In genomic region chr7:23109470-23109869, GRCh38 we compare ENCODE assay signal across 26 cellular contexts. TPM values are rescaled to one million over a fixed set of nuclear protein-coding genes. Genes with fewer than 3 reads are reported as not detected.
DNase-seq lines count a peak whose midpoint lies in the region; ATAC-seq, FAIRE-seq and TF ChIP-seq lines count a peak whose summit lies in the region.
"Had no signal": no experiment of that assay in that cellular context is flagged by ENCODE, and none has a peak within 500 bp of the region (broad histone marks: within the 10 kb centered on the region; RNA-seq: fewer than 3 reads in every experiment).

No MANE protein-coding gene starts in this region.

- TF ChIP-seq EP300 in K562 (IDR thresholded peaks at IDR 0.05; ENCODE audit: low read length): no peak

- no peaks in the 10 kb centered on the region for H4K20me1 ChIP-seq in K562 (replicated peaks; ENCODE audit: control insufficient read depth, insufficient read depth, low read length)
- H4K20me1 ChIP-seq in neural progenitor cell (ENCODE audit: low read depth): peaks cover 69% of the 10 kb centered on the region

- no peak for TF ChIP-seq POLR2A in K562 (conservative IDR thresholded peaks at IDR 0.05)

- H3K4me1 Mint-ChIP-seq in nephron progenitor cell: peaks cover 44% of the 10 kb centered on the region
- peaks cover 46% of the 10 kb centered on the region for H3K4me1 Mint-ChIP-seq in neural progenitor cell

- H3K27ac ChIP-seq in left ventricle myocardium inferior (replicated peaks): peak overlapping the region; percentile 96
- no peak overlapping the region for H3K27ac ChIP-seq in K562 (ENCODE audit: extremely low read depth, low read depth, low read length)
- no peak overlapping the region for H3K27ac ChIP-seq in neural progenitor cell
- H3K27ac ChIP-seq: A549; BLaER1 treated with 17β-estradiol and CSF1 and Interleukin-3, amounts not matched to agents 10 nM and 100 nM had no signal

- H3K4me3 ChIP-seq in left ventricle myocardium inferior (peak overlapping the region; percentile 98), K562 (no peak overlapping the region), neural progenitor cell (no peak overlapping the region)
- H3K4me3 ChIP-seq: A549; BLaER1 treated with 17β-estradiol and CSF1 and Interleukin-3, amounts not matched to agents 10 nM and 100 nM; GM12878 had no signal

- TF ChIP-seq CTCF in left ventricle myocardium inferior (IDR thresholded peaks at IDR 0.05; ENCODE audit: borderline replicate concordance) (no peak), K562 (IDR thresholded peaks at IDR 0.05 in 2 of 3, conservative IDR thresholded peaks at IDR 0.05 in 1 of 3; ENCODE audit: insufficient read depth in 2 of 3, low read depth in 1 of 3, low read length in 3 of 3) (no peak), nephron progenitor cell (IDR thresholded peaks at IDR 0.05) (no peak), neural progenitor cell (IDR thresholded peaks at IDR 0.05) (no peak)

- no peaks in the 10 kb centered on the region for H3K9me3 Mint-ChIP-seq in nephron progenitor cell
- H3K9me3 Mint-ChIP-seq in neural progenitor cell: no peaks in the 10 kb centered on the region
- H3K9me3 Mint-ChIP-seq: CD14-positive monocyte; CD4-positive, alpha-beta T cell; CD8-positive, alpha-beta memory T cell had no signal

- no peak for DNase-seq in left ventricle myocardium inferior
- DNase-seq in Right ventricle myocardium inferior (ENCODE audit: missing footprints): no peak
- DNase-seq in K562 (ENCODE audit: extremely low read depth in 1 of 4, low spot score in 3 of 4): no peak
- DNase-seq in nephron progenitor cell: no peak
- no peak for DNase-seq in neural progenitor cell (ENCODE audit: low spot score)
- DNase-seq in superior temporal gyrus (ENCODE audit: extremely low spot score): no peak
- no peak for DNase-seq in NCI-H1105 (lab: John Stamatoyannopoulos, UW)
- DNase-seq: 8988T; ACHN; AML-193; BE2C; CD4-positive, alpha-beta T cell; CD8-positive, alpha-beta memory T cell; DMS 273 treated with DMSO at 0.1 percent for 48 hours; DMS79; EL; GDM1; H7 had no signal

- H3K9ac ChIP-seq in K562 (ENCODE audit: insufficient read depth in 1 of 2, low read depth in 2 of 2, low read length in 2 of 2) (no peak overlapping the region), neural progenitor cell (no peak overlapping the region)
- H3K9ac ChIP-seq: BLaER1 treated with 17β-estradiol and CSF1 and Interleukin-3, amounts not matched to agents 10 nM and 100 nM had no signal

- H2AFZ ChIP-seq in K562 (ENCODE audit: low read depth, low read length) (no peak overlapping the region), neural progenitor cell (replicated peaks) (no peak overlapping the region)

- H3K79me2 ChIP-seq in K562 (ENCODE audit: control insufficient read depth, insufficient read depth, low read length) (peaks cover 28% of the 10 kb centered on the region), neural progenitor cell (ENCODE audit: low read depth) (peaks cover 95% of the 10 kb centered on the region)

- no peaks in the 10 kb centered on the region for H3K27me3 Mint-ChIP-seq in nephron progenitor cell (ENCODE audit: low read depth, poor library complexity)
- H3K27me3 Mint-ChIP-seq in neural progenitor cell (ENCODE audit: insufficient read depth, low read depth): peaks cover 3% of the 10 kb centered on the region
- H3K27me3 Mint-ChIP-seq: CD4-positive, alpha-beta T cell; CD8-positive, alpha-beta memory T cell had no signal

- in situ Hi-C loops in K562 (cut with MboI): no loop called here

- intact Hi-C loops in left ventricle myocardium inferior (cut with micrococcal nuclease) (no loop called here), Right ventricle myocardium inferior (cut with DNase I) (loop anchor here (5.0 kb wide), 2 partner anchors 58 to 138 kb away; partner anchors contain the start of gene GPNMB), K562 (cut with micrococcal nuclease) (no loop called here)

- peaks cover 17% of the 10 kb centered on the region for H3F3A ChIP-seq in neural progenitor cell (ENCODE audit: low read depth)

- H3K9me3 ChIP-seq in left ventricle myocardium inferior (replicated peaks) (no peaks in the 10 kb centered on the region), K562 (replicated peaks; ENCODE audit: control insufficient read depth, insufficient read depth, low read depth, low read length) (no peaks in the 10 kb centered on the region), neural progenitor cell (ENCODE audit: low read depth) (no peaks in the 10 kb centered on the region)
- H3K9me3 ChIP-seq: A549; BE2C; BLaER1 treated with 17β-estradiol and CSF1 and Interleukin-3, amounts not matched to agents 10 nM and 100 nM had no signal

- WGBS in K562 (ENCODE audit: insufficient coverage, low coverage, missing lambda C conversion rate): 28% methylated on average over 1 of the region's 1 CpG

- H3K27me3 ChIP-seq in left ventricle myocardium inferior (ENCODE audit: low read depth) (no peaks in the 10 kb centered on the region), K562 (ENCODE audit: control insufficient read depth in 2 of 2, insufficient read depth in 2 of 2, low read length in 2 of 2) (no peaks in the 10 kb centered on the region), neural progenitor cell (no peaks in the 10 kb centered on the region)
- H3K27me3 ChIP-seq: BE2C; BLaER1 treated with 17β-estradiol and CSF1 and Interleukin-3, amounts not matched to agents 10 nM and 100 nM had no signal

- CTCF ChIA-PET in K562 (lab: Yijun Ruan, JAX; ENCODE audit: low intra/inter-chr PET ratio): no interaction called here

- no peak overlapping the region for H3K27ac Mint-ChIP-seq in nephron progenitor cell
- H3K27ac Mint-ChIP-seq in neural progenitor cell: no peak overlapping the region
- H3K27ac Mint-ChIP-seq: CD4-positive, alpha-beta T cell had no signal

- peak overlapping the region; percentile 24 for H3K4me3 Mint-ChIP-seq in nephron progenitor cell
- no peak overlapping the region for H3K4me3 Mint-ChIP-seq in neural progenitor cell
- H3K4me3 Mint-ChIP-seq: CD14-positive monocyte had no signal

- no peak for ATAC-seq in Right ventricle myocardium inferior
- no peak for ATAC-seq in K562
- no peak for ATAC-seq in HG02852 (IDR thresholded peaks at IDR 0.05; ENCODE audit: unreplicated experiment)
- ATAC-seq: A549, GM12878, HCT116 had no signal

- H3K36me3 ChIP-seq in left ventricle myocardium inferior: no peaks in the 10 kb centered on the region
- H3K36me3 ChIP-seq in K562 (ENCODE audit: control insufficient read depth, insufficient read depth, low read length): no peaks in the 10 kb centered on the region
- no peaks in the 10 kb centered on the region for H3K36me3 ChIP-seq in neural progenitor cell
- H3K36me3 ChIP-seq: BE2C had no signal

- no peaks in the 10 kb centered on the region for H3K9me1 ChIP-seq in K562 (ENCODE audit: control insufficient read depth, insufficient read depth, low read length)

- TF ChIP-seq RAD21 in K562 (CRISPR knock-in tag; conservative IDR thresholded peaks at IDR 0.05 in 1 of 2, IDR thresholded peaks at IDR 0.05 in 1 of 2): no peak

- H3K36me3 Mint-ChIP-seq in nephron progenitor cell (ENCODE audit: low read depth) (peaks cover 13% of the 10 kb centered on the region), neural progenitor cell (peaks cover 30% of the 10 kb centered on the region)

- no peak overlapping the region for H3K4me2 ChIP-seq in K562 (ENCODE audit: insufficient read depth, low read length)
- peak overlapping the region; percentile 97 for H3K4me2 ChIP-seq in neural progenitor cell
- H3K4me2 ChIP-seq: A549 had no signal

- H3K4me1 ChIP-seq in left ventricle myocardium inferior: peaks cover 91% of the 10 kb centered on the region
- peaks cover 7 to 11% of the 10 kb centered on the region in 2 experiments; a peak in 4 of 5 replicates for H3K4me1 ChIP-seq in K562 (replicated peaks in 1 of 2; ENCODE audit: control insufficient read depth in 2 of 2, insufficient read depth in 2 of 2, low read length in 2 of 2)
- H3K4me1 ChIP-seq in neural progenitor cell: peaks cover 47% of the 10 kb centered on the region
- H3K4me1 ChIP-seq: BE2C had no signal

- POLR2A ChIA-PET in K562 (lab: Yijun Ruan, JAX): interaction anchor here (0.6 to 0.9 kb wide), 2 partner anchors 11 to 174 kb away, joined by 3 read pairs; no protein-coding TSS in a partner anchor

- BruUV-seq in K562 (replicated peaks; lab: Mats Ljungman, UMichigan): no TSS peak

- FAIRE-seq in K562 (lab: Jason Lieb, UNC): no peak
- FAIRE-seq: A549, D721Med, GM12878, H1 had no signal

TF ChIP-seq in K562, 482 proteins besides CTCF, POLR2A, EP300 and RAD21 (continues in another document):
- no peak for TF ChIP-seq MXD1 (CRISPR knock-in tag; IDR thresholded peaks at IDR 0.05; ENCODE audit: borderline replicate concordance, poor library complexity, severe bottlenecking)

RNA-seq across cellular contexts. Expression of gene KLHL7, which starts 3.9 kb away (rescaled TPM):
- total RNA-seq in left ventricle myocardium inferior: 150 TPM
- 162 TPM for total RNA-seq in Right ventricle myocardium inferior
- 17.3 and 18.5 TPM in 2 replicates for total RNA-seq in K562 (2011; cell fraction: chromatin; rRNA removed; ENCODE audit: low replicate concordance)
- 15.0 and 16.7 TPM in 2 replicates for total RNA-seq in K562 (2011; cell fraction: nucleolus; rRNA removed)
- 16.5 and 17.6 TPM in 2 replicates for total RNA-seq in K562 (2011; cell fraction: nucleoplasm; rRNA removed)
- total RNA-seq in K562 (2014; rRNA removed): 29.6 and 30.1 TPM in 2 replicates
- total RNA-seq in K562 (2014; rRNA removed; fragmentation: Illumina TruSeq; extraction: Trizol): 34.6 and 37.6 TPM in 2 replicates
- 30.2 and 32.3 TPM in 2 replicates for total RNA-seq in K562 (2015; rRNA removed; fragmentation: Illumina TruSeq; extraction: Trizol)
- total RNA-seq in K562 (2021): 28.1 and 28.4 TPM in 2 replicates
- 42.5 and 63.1 TPM in 2 replicates for polyA plus RNA-seq in K562 (2011; rRNA removed)
- 25.2 and 25.3 TPM in 2 replicates for polyA plus RNA-seq in K562 (2011; cell fraction: cytosol; rRNA removed)
- polyA plus RNA-seq in K562 (2011; cell fraction: nucleus; rRNA removed): 8.5 and 15.8 TPM in 2 replicates
- polyA plus RNA-seq in K562 (2012): 21.6 and 23.4 TPM in 2 replicates
- 29.4 and 34.0 TPM in 2 replicates for polyA plus RNA-seq in K562 (2014; fragmentation: Illumina TruSeq; extraction: Trizol)
- 1 to 10 TPM; 4.2 to 7.8 TPM for polyA plus RNA-seq in K562 (2014; fragmentation: Nextera tagmentation; extraction: Ambion mirVana)
- 38.6 and 42.8 TPM in 2 replicates for polyA plus RNA-seq in K562 (2014; rRNA removed)
- 33.9 and 37.5 TPM in 2 replicates for polyA minus RNA-seq in K562 (2011; rRNA and poly(A)+ RNA removed)
- polyA minus RNA-seq in K562 (2011; cell fraction: cytosol; rRNA and poly(A)+ RNA removed): 21.7 and 23.7 TPM in 2 replicates
- polyA minus RNA-seq in K562 (2011; cell fraction: nucleus; rRNA and poly(A)+ RNA removed): 10.8 and 24.2 TPM in 2 replicates
- 96.7 and 117 TPM in 2 replicates for total RNA-seq in neural progenitor cell (ENCODE audit: low replicate concordance)
